In genomic region chr11:70802185-70802584, GRCh38 we compare ENCODE assay signal across 25 cellular contexts.
"Had no signal": no experiment of that assay in that cellular context is flagged by ENCODE, and none has a peak within 500 bp of the region (broad histone marks: within the 10 kb centered on the region; RNA-seq: fewer than 3 reads in every experiment).

No MANE protein-coding gene starts in this region.

- H3K4me3 Mint-ChIP-seq: dendritic cell treated with granulocyte-macrophage colony-stimulating factor and Interleukin-4, amounts not matched to agents 40 ng/mL and 50 ng/mL, for 4 days; effector memory CD8-positive, alpha-beta T cell; endodermal cell had no signal

- H3K4me1 ChIP-seq: colonic mucosa, esophagus muscularis mucosa, esophagus squamous epithelium, foreskin keratinocyte, gastrocnemius medialis, gastroesophageal sphincter, heart left ventricle, heart right ventricle had no signal

- DNase-seq: colonic mucosa; cortex of kidney; dermis blood vessel endothelial cell; dorsolateral prefrontal cortex; effector CD4-positive, alpha-beta T cell; effector CD8-positive, alpha-beta T cell; effector memory CD4-positive, alpha-beta T cell; effector memory CD8-positive, alpha-beta T cell; endodermal cell; erythroblast; esophagus squamous epithelium; foreskin fibroblast; foreskin keratinocyte; foreskin melanocyte; gastrocnemius medialis; glutamatergic neuron; head of caudate nucleus; heart right ventricle had no signal

- H3K4me1 Mint-ChIP-seq: endodermal cell had no signal

- H3K36me3 ChIP-seq: colonic mucosa, esophagus squamous epithelium, gastrocnemius medialis, heart left ventricle, heart right ventricle had no signal

- H3K9me3 Mint-ChIP-seq: dendritic cell treated with granulocyte-macrophage colony-stimulating factor and Interleukin-4, amounts not matched to agents 40 ng/mL and 50 ng/mL, for 4 days; endodermal cell had no signal

- H3K27me3 ChIP-seq: colonic mucosa, esophagus muscularis mucosa, esophagus squamous epithelium, foreskin keratinocyte, gastrocnemius medialis, gastroesophageal sphincter had no signal

- H3K27ac ChIP-seq: colonic mucosa, coronary artery, dorsolateral prefrontal cortex, epithelial cell of prostate, esophagus muscularis mucosa, esophagus squamous epithelium, foreskin keratinocyte, gastrocnemius medialis, gastroesophageal sphincter, heart left ventricle, heart right ventricle had no signal

- H3K4me3 ChIP-seq: colonic mucosa, coronary artery, dorsolateral prefrontal cortex, esophagus muscularis mucosa, esophagus squamous epithelium, gastrocnemius medialis, gastroesophageal sphincter, heart left ventricle, heart right ventricle had no signal

- H3K9me3 ChIP-seq: colonic mucosa, esophagus muscularis mucosa, esophagus squamous epithelium, gastrocnemius medialis, gastroesophageal sphincter, heart left ventricle, heart right ventricle had no signal

- H3K27ac Mint-ChIP-seq: dendritic cell treated with granulocyte-macrophage colony-stimulating factor and Interleukin-4, amounts not matched to agents 40 ng/mL and 50 ng/mL, for 4 days; effector memory CD8-positive, alpha-beta T cell; endodermal cell had no signal

- ATAC-seq: effector memory CD8-positive, alpha-beta T cell; esophagus mucosa; foreskin keratinocyte; gastrocnemius medialis; gastroesophageal sphincter; heart left ventricle had no signal
